In genomic region chr9:109311731-109312130, GRCh38 we compare ENCODE assay signal across 12 cellular contexts. TPM values are rescaled to one million over a fixed set of nuclear protein-coding genes. Genes with fewer than 3 reads are reported as not detected.
DNase-seq lines count a peak whose midpoint lies in the region; ATAC-seq lines count a peak whose summit lies in the region.
"Had no signal": no experiment of that assay in that cellular context is flagged by ENCODE, and none has a peak within 500 bp of the region (broad histone marks: within the 10 kb centered on the region; RNA-seq: fewer than 3 reads in every experiment).

No MANE protein-coding gene starts in this region.

- no peak overlapping the region for H3K4me3 Mint-ChIP-seq in activated CD4-positive, alpha-beta memory T cell treated with anti-CD3 and anti-CD28 coated beads for 36 hours
- no peak overlapping the region for H3K4me3 Mint-ChIP-seq in activated CD4-positive, alpha-beta memory T cell treated with anti-CD3 and anti-CD28 coated beads, Interleukin-2, amount 10 ng/mL, durations not matched to agents 7 days and 5 days
- H3K4me3 Mint-ChIP-seq: T-cell had no signal

- H3K36me3 Mint-ChIP-seq in activated CD4-positive, alpha-beta memory T cell treated with anti-CD3 and anti-CD28 coated beads for 36 hours: no peaks in the 10 kb centered on the region
- no peaks in the 10 kb centered on the region for H3K36me3 Mint-ChIP-seq in activated CD4-positive, alpha-beta memory T cell treated with anti-CD3 and anti-CD28 coated beads, Interleukin-2, amount 10 ng/mL, durations not matched to agents 7 days and 5 days (ENCODE audit: low read depth)
- H3K36me3 Mint-ChIP-seq: T-cell had no signal

- peak; percentile 91 for ATAC-seq in HG02885 (IDR thresholded peaks at IDR 0.05; ENCODE audit: poor library complexity, unreplicated experiment)
- no peak for ATAC-seq in GM21528 (IDR thresholded peaks at IDR 0.05; ENCODE audit: low FRiP score, unreplicated experiment)
- ATAC-seq in GM21737 (IDR thresholded peaks at IDR 0.05; ENCODE audit: unreplicated experiment): no peak
- ATAC-seq: T-cell had no signal

- no peaks in the 10 kb centered on the region for H3K9me3 Mint-ChIP-seq in activated CD4-positive, alpha-beta memory T cell treated with anti-CD3 and anti-CD28 coated beads for 36 hours
- no peaks in the 10 kb centered on the region for H3K9me3 Mint-ChIP-seq in activated CD4-positive, alpha-beta memory T cell treated with anti-CD3 and anti-CD28 coated beads, Interleukin-2, amount 10 ng/mL, durations not matched to agents 7 days and 5 days
- H3K9me3 Mint-ChIP-seq: T-cell had no signal

- CTCF ChIA-PET in activated CD4-positive, alpha-beta memory T cell treated with anti-CD3 and anti-CD28 coated beads for 36 hours (lab: Charles Lee): no interaction called here
- CTCF ChIA-PET in activated CD4-positive, alpha-beta memory T cell treated with anti-CD3 and anti-CD28 coated beads, Interleukin-2, amount 10 ng/mL, durations not matched to agents 7 days and 5 days (lab: Charles Lee): no interaction called here

- H3K27me3 Mint-ChIP-seq in activated CD4-positive, alpha-beta memory T cell treated with anti-CD3 and anti-CD28 coated beads for 36 hours: peaks cover 46% of the 10 kb centered on the region
- peaks cover 47% of the 10 kb centered on the region for H3K27me3 Mint-ChIP-seq in activated CD4-positive, alpha-beta memory T cell treated with anti-CD3 and anti-CD28 coated beads, Interleukin-2, amount 10 ng/mL, durations not matched to agents 7 days and 5 days

- POLR2A ChIA-PET in activated CD4-positive, alpha-beta memory T cell treated with anti-CD3 and anti-CD28 coated beads for 36 hours (lab: Charles Lee): interaction anchor here (0.7 kb wide), 1 partner anchor 16 kb away, joined by 3 read pairs; no protein-coding TSS in a partner anchor
- POLR2A ChIA-PET in activated CD4-positive, alpha-beta memory T cell treated with anti-CD3 and anti-CD28 coated beads, Interleukin-2, amount 10 ng/mL, durations not matched to agents 7 days and 5 days (lab: Charles Lee): no interaction called here

- H3K4me1 Mint-ChIP-seq in activated CD4-positive, alpha-beta memory T cell treated with anti-CD3 and anti-CD28 coated beads for 36 hours (ENCODE audit: low read depth): peaks cover 11% of the 10 kb centered on the region
- no peaks in the 10 kb centered on the region for H3K4me1 Mint-ChIP-seq in activated CD4-positive, alpha-beta memory T cell treated with anti-CD3 and anti-CD28 coated beads, Interleukin-2, amount 10 ng/mL, durations not matched to agents 7 days and 5 days

- intact Hi-C loops in activated CD4-positive, alpha-beta memory T cell treated with anti-CD3 and anti-CD28 coated beads for 36 hours (cut with micrococcal nuclease): no loop called here

- peak; percentile 25 for DNase-seq in activated CD4-positive, alpha-beta memory T cell treated with anti-CD3 and anti-CD28 coated beads for 36 hours
- no peak for DNase-seq in activated CD4-positive, alpha-beta memory T cell treated with anti-CD3 and anti-CD28 coated beads, Interleukin-2, amount 10 ng/mL, durations not matched to agents 7 days and 5 days
- DNase-seq in NCI-H526 (lab: John Stamatoyannopoulos, UW) (peak; percentile 47 to 75), superior temporal gyrus (ENCODE audit: extremely low spot score) (peak; percentile 37), T-helper 9 cell (no peak)
- DNase-seq: islet precursor cell, NCI-H446 treated with DMSO at 0.1 percent for 48 hours, T-cell, transverse colon had no signal

- H3K27ac Mint-ChIP-seq in activated CD4-positive, alpha-beta memory T cell treated with anti-CD3 and anti-CD28 coated beads for 36 hours: no peak overlapping the region
- H3K27ac Mint-ChIP-seq in activated CD4-positive, alpha-beta memory T cell treated with anti-CD3 and anti-CD28 coated beads, Interleukin-2, amount 10 ng/mL, durations not matched to agents 7 days and 5 days: no peak overlapping the region
- H3K27ac Mint-ChIP-seq: T-cell had no signal

RNA-seq across cellular contexts. Expression of gene EPB41L4B, which starts 9.1 kb away (rescaled TPM):
- total RNA-seq in activated CD4-positive, alpha-beta memory T cell treated with anti-CD3 and anti-CD28 coated beads for 36 hours: under 1 TPM; 0.17 to 0.21 TPM
- under 1 TPM; 0.08 to 0.18 TPM for total RNA-seq in activated CD4-positive, alpha-beta memory T cell treated with anti-CD3 and anti-CD28 coated beads, Interleukin-2, amount 10 ng/mL, durations not matched to agents 7 days and 5 days

Comparison
In these comparisons a context has a peak if more than half of its experiments do, and no peak if none do; other contexts are left out.
1. DNase-seq: peak in activated CD4-positive, alpha-beta memory T cell treated with anti-CD3 and anti-CD28 coated beads for 36 hours (single experiment), NCI-H526 (2 of 2) and superior temporal gyrus (single experiment); none in activated CD4-positive, alpha-beta memory T cell treated with anti-CD3 and anti-CD28 coated beads, Interleukin-2, amount 10 ng/mL, durations not matched to agents 7 days and 5 days (single experiment) and T-helper 9 cell (single experiment).